8 cellular contexts compared by ENCODE assay signal in the genomic region with DNA sequence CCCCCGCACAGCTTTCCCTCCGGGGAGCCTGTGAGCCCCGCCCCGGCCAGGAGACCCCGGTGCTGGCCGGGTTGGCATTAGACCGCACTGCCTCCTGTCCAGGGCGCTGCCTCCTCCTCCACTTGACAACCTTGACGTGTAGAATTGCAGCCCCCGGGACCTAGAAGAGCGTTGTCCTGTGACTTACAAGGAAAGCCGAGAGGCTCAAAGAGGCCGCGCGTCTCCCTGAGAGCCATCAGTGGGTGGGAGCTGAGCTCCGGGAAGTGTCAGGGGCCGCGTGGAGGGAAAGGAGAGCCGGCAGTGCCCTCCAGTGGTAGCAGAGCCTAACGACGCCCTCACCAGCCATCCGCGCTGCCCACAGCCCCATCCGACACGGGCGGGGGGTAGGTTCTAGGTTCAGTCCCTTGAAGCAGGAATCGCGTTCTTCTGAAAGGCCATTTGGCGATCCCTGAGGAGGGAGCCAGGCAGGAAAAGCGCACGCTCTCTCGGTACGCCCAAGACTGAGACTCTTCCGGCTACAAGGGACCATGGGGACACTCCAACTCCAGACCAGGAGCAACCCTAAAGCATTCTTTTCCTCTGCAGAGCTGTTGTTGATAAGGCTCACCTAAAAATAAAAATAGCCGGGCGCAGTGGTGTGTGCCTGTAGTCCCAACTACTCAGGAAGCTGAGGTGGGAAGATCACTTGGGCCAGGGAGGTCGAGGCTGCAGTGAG. TPM values are rescaled to one million over a fixed set of nuclear protein-coding genes. Genes with fewer than 3 reads are reported as not detected.
DNase-seq lines count a peak whose midpoint lies in the region; TF ChIP-seq lines count a peak whose summit lies in the region.

No MANE protein-coding gene starts in this region.

- no peaks in the 10 kb centered on the region for H3K27me3 ChIP-seq in SJSA1 (replicated peaks)
- no peaks in the 10 kb centered on the region for H3K27me3 ChIP-seq in osteoblast (ENCODE audit: insufficient read depth, low read length)
- H3K27me3 ChIP-seq in testis: no peaks in the 10 kb centered on the region

- H3K4me2 ChIP-seq in osteoblast (ENCODE audit: insufficient read depth, low read length): peak overlapping the region; percentile 79

- no peak overlapping the region for H3K4me3 ChIP-seq in SJSA1
- peak overlapping the region; percentile 69 for H3K4me3 ChIP-seq in osteoblast (ENCODE audit: insufficient read depth, low read length)
- peak overlapping the region in 1 of 2 donors; percentile 12 for H3K4me3 ChIP-seq in testis

- H3K36me3 ChIP-seq in SJSA1 (peaks cover 14% of the 10 kb centered on the region), osteoblast (ENCODE audit: insufficient read depth, low read length) (peaks cover 9% of the 10 kb centered on the region), testis (ENCODE audit: low read depth, missing control alignments) (no peaks in the 10 kb centered on the region)

- H3K27ac ChIP-seq in SJSA1: no peak overlapping the region
- no peak overlapping the region for H3K27ac ChIP-seq in osteoblast (ENCODE audit: low read depth, low read length)
- H3K27ac ChIP-seq in testis: no peak overlapping the region

- H3K4me1 ChIP-seq in SJSA1 (replicated peaks) (peaks cover 21% of the 10 kb centered on the region), osteoblast (ENCODE audit: insufficient read depth, low read length) (peaks cover 15% of the 10 kb centered on the region), testis (peaks cover 10% of the 10 kb centered on the region)

- DNase-seq in G401 (ENCODE audit: low spot score) (peak; percentile 71), GOT3 (lab: John Stamatoyannopoulos, UW) (peak; percentile 48), Kasumi-1 (lab: John Stamatoyannopoulos, UW) (peak; percentile 74 to 75), SJSA1 (ENCODE audit: low read depth in 1 of 2, low spot score in 2 of 2) (peak; percentile 84 to 92), glomerular visceral epithelial cell (ENCODE audit: extremely low spot score) (peak; percentile 83), osteoblast (ENCODE audit: insufficient read length, low spot score, missing footprints) (peak; percentile 98), testis (peak; percentile 89)
- DNase-seq in activated naive CD4-positive, alpha-beta T cell (lab: John Stamatoyannopoulos, UW): peak; percentile 28 to 56 (median 54)

- in situ Hi-C loops in G401 (cut with HindIII; ENCODE audit: low sequenced_read_pairs): no loop called here

- H3K79me2 ChIP-seq in osteoblast (ENCODE audit: insufficient read depth, low read length): no peaks in the 10 kb centered on the region

- TF ChIP-seq POLR2A in testis (IDR thresholded peaks at IDR 0.05): no peak

- peak overlapping the region; percentile 86 for H2AFZ ChIP-seq in osteoblast (ENCODE audit: low read length)

- peak; percentile 77 for TF ChIP-seq CTCF in osteoblast (IDR thresholded peaks at IDR 0.05; ENCODE audit: extremely low read depth, low read depth, low read length)
- peak; percentile 52 to 76 (median 70) for TF ChIP-seq CTCF in testis (IDR thresholded peaks at IDR 0.05)

- intact Hi-C loops in testis (cut with DNase I; ENCODE audit: low total_unique reads): loop anchor here (10.0 kb wide), 2 partner anchors 210 to 330 kb away; a partner anchor contains a TSS

- H4K20me1 ChIP-seq in osteoblast (ENCODE audit: insufficient read depth, low read length): no peaks in the 10 kb centered on the region

- no peaks in the 10 kb centered on the region for H3K9me3 ChIP-seq in SJSA1 (replicated peaks)
- no peaks in the 10 kb centered on the region for H3K9me3 ChIP-seq in osteoblast (ENCODE audit: low read depth, low read length)
- H3K9me3 ChIP-seq in testis: no peaks in the 10 kb centered on the region

- WGBS in testis, 2 donors: 7 to 9% methylated on average over 22 to 37 of the region's 37 CpGs

RNA-seq across cellular contexts. Expression of a gene that starts 40.6 kb away (rescaled TPM):
- 17.5 and 28.4 TPM in 2 replicates for total RNA-seq in G401 (2014; rRNA removed; shearing (Covaris generic))
- 24.5 and 36.7 TPM in 2 replicates for total RNA-seq in SJSA1 (2014; rRNA removed; shearing (Covaris generic))
- 32.2 and 36.5 TPM in 2 replicates for total RNA-seq in osteoblast
- 10 to 100 TPM; 53.7 to 56.9 TPM for total RNA-seq in testis
- polyA plus RNA-seq in testis (ENCODE audit: insufficient read depth, low read depth, low replicate concordance): 70.9 TPM

Comparison
In these comparisons a context has a peak if more than half of its experiments do, and no peak if none do; other contexts are left out.
1. DNase-seq: peak in every context shown above with its lines; median percentile 98 in osteoblast; 89 in testis; 88 in SJSA1; 83 in glomerular visceral epithelial cell; 74 in Kasumi-1; 71 in G401; 54 in activated naive CD4-positive, alpha-beta T cell; 48 in GOT3.